8 cellular contexts compared by ENCODE assay signal in genomic region chr9:132507670-132508469, GRCh38.
DNase-seq lines count a peak whose midpoint lies in the region; ATAC-seq and TF ChIP-seq lines count a peak whose summit lies in the region.

No MANE protein-coding gene starts in this region.

- no peak overlapping the region for H2BK12ac ChIP-seq in trophoblast cell (ENCODE audit: low read length)

- no peak overlapping the region for H2AK5ac ChIP-seq in trophoblast cell (ENCODE audit: low read length)

- H3K23ac ChIP-seq in trophoblast cell (ENCODE audit: low read length) = no peak overlapping the region

- H3K36me3 ChIP-seq in Loucy (ENCODE audit: insufficient read depth, low read length) (no peaks in the 10 kb centered on the region), SJSA1 (no peaks in the 10 kb centered on the region), trophoblast cell (ENCODE audit: control insufficient read depth in 1 of 2, insufficient read depth in 2 of 2, low read length in 2 of 2) (no peaks in the 10 kb centered on the region), transverse colon (no peaks in the 10 kb centered on the region)

- H4K8ac ChIP-seq in trophoblast cell (ENCODE audit: low read depth, low read length) = no peak overlapping the region

- no peak overlapping the region for H2BK5ac ChIP-seq in trophoblast cell (ENCODE audit: low read depth, low read length, poor library complexity)

- H4K20me1 ChIP-seq in Loucy (ENCODE audit: insufficient read depth, low read length, poor library complexity, severe bottlenecking) = no peaks in the 10 kb centered on the region

- peak overlapping the region; percentile 31 for H3K4me2 ChIP-seq in Loucy (ENCODE audit: low read depth, low read length, poor library complexity, severe bottlenecking)
- H3K4me2 ChIP-seq in trophoblast cell (ENCODE audit: low read length) = no peak overlapping the region

- H3K4me1 ChIP-seq in Loucy (ENCODE audit: insufficient read depth, low read length, poor library complexity, severe bottlenecking) = peaks cover 10% of the 10 kb centered on the region
- no peaks in the 10 kb centered on the region for H3K4me1 ChIP-seq in SJSA1 (replicated peaks)
- H3K4me1 ChIP-seq in trophoblast cell (ENCODE audit: control insufficient read depth in 1 of 2, insufficient read depth in 2 of 2, low read length in 2 of 2) = no peaks in the 10 kb centered on the region
- no peaks in the 10 kb centered on the region for H3K4me1 ChIP-seq in transverse colon

- ATAC-seq in HG03521 (IDR thresholded peaks at IDR 0.05; ENCODE audit: unreplicated experiment) = no peak

- DNase-seq in DMS53 (lab: John Stamatoyannopoulos, UW) = peak; percentile 79
- DNase-seq in SJSA1 (ENCODE audit: low read depth in 1 of 2, low spot score in 2 of 2) = peak; percentile 31 to 65
- peak; percentile 17 to 54 (median 36) for DNase-seq in activated naive CD4-positive, alpha-beta T cell (lab: John Stamatoyannopoulos, UW)
- DNase-seq in glomerular endothelial cell (ENCODE audit: extremely low read depth, low read depth, low spot score) = peak; percentile 29
- DNase-seq in trophoblast cell = peak; percentile 23 to 76
- peak; percentile 68 for DNase-seq in transverse colon

- WGBS in trophoblast cell (ENCODE audit: extremely low coverage, insufficient coverage, insufficient read length) = no CpG with 5 or more reads among the region's 24 CpGs
- 45 to 60% methylated on average over 4 to 24 of the region's 24 CpGs for WGBS in transverse colon (ENCODE audit: low coverage in 1 of 2), 2 donors

- H3K9me3 ChIP-seq in Loucy (ENCODE audit: insufficient read depth, low read depth, low read length) (no peaks in the 10 kb centered on the region), SJSA1 (replicated peaks) (no peaks in the 10 kb centered on the region), trophoblast cell (ENCODE audit: insufficient read depth, low read depth, low read length) (no peaks in the 10 kb centered on the region), transverse colon (no peaks in the 10 kb centered on the region)

- no peaks in the 10 kb centered on the region for H3F3A ChIP-seq in Loucy (ENCODE audit: low read depth)

- in situ Hi-C loops in transverse colon (cut with MboI; ENCODE audit: low pct_ligation_motif_present in 1 of 4, low pct_unique_long_range_greater_than_20kb in 1 of 4, low sequenced_read_pairs in 3 of 4) = loop anchor here in 2 of 4 donors (5.0 kb wide), 2 partner anchors 69 to 289 kb away; no protein-coding TSS in a partner anchor

- no peak overlapping the region for H2BK120ac ChIP-seq in trophoblast cell (ENCODE audit: insufficient read depth, low read length, poor library complexity)

- TF ChIP-seq POLR2A in transverse colon (IDR thresholded peaks at IDR 0.05) = no peak

- H3K79me2 ChIP-seq in Loucy (ENCODE audit: insufficient read depth, low read length) (no peaks in the 10 kb centered on the region), trophoblast cell (ENCODE audit: control insufficient read depth, insufficient read depth, low read length, poor library complexity) (no peaks in the 10 kb centered on the region)

- H3K27ac ChIP-seq in SJSA1 (no peak overlapping the region), trophoblast cell (ENCODE audit: low read depth, low read length) (no peak overlapping the region), transverse colon (no peak overlapping the region)

- no peaks in the 10 kb centered on the region for H3K27me3 ChIP-seq in Loucy (ENCODE audit: insufficient read depth, low read length, poor library complexity, severe bottlenecking)
- H3K27me3 ChIP-seq in SJSA1 (replicated peaks) = peaks cover 21% of the 10 kb centered on the region
- H3K27me3 ChIP-seq in trophoblast cell (ENCODE audit: insufficient read depth, low read length) = no peaks in the 10 kb centered on the region
- peaks cover 41% of the 10 kb centered on the region for H3K27me3 ChIP-seq in transverse colon

- intact Hi-C loops in transverse colon (cut with DNase I; ENCODE audit: low total_unique reads) = loop anchor here (2.0 kb wide), 1 partner anchor 67 kb away; no protein-coding TSS in a partner anchor

- no peaks in the 10 kb centered on the region for H3K9me2 ChIP-seq in Loucy (replicated peaks; ENCODE audit: low read depth, low read length)

- no peak overlapping the region for H3K4me3 ChIP-seq in Loucy (ENCODE audit: low read length, poor library complexity, severe bottlenecking)
- no peak overlapping the region for H3K4me3 ChIP-seq in SJSA1
- H3K4me3 ChIP-seq in trophoblast cell (ENCODE audit: low read depth, low read length) = no peak overlapping the region
- H3K4me3 ChIP-seq in transverse colon = no peak overlapping the region

- H4K91ac ChIP-seq in trophoblast cell (ENCODE audit: low read depth, low read length) = no peak overlapping the region

- no peaks in the 10 kb centered on the region for H3K79me1 ChIP-seq in trophoblast cell (ENCODE audit: low read length)

- TF ChIP-seq EP300 in transverse colon (IDR thresholded peaks at IDR 0.05; ENCODE audit: low read depth) = no peak

- no peak overlapping the region for H3K4ac ChIP-seq in trophoblast cell (ENCODE audit: low read depth, low read length)

- H3K14ac ChIP-seq in trophoblast cell (ENCODE audit: low read length) = no peak overlapping the region

- H4K12ac ChIP-seq in trophoblast cell (ENCODE audit: low read depth, low read length) = no peak overlapping the region

- H3K9ac ChIP-seq in Loucy (ENCODE audit: low read depth, low read length, poor library complexity, severe bottlenecking) = no peak overlapping the region
- no peak overlapping the region for H3K9ac ChIP-seq in trophoblast cell (ENCODE audit: low read length)

- no peak overlapping the region for H3K18ac ChIP-seq in trophoblast cell (ENCODE audit: low read length)

- TF ChIP-seq CTCF in Loucy (conservative IDR thresholded peaks at IDR 0.05; ENCODE audit: low read length) = peak; percentile 88
- TF ChIP-seq CTCF in transverse colon (IDR thresholded peaks at IDR 0.05) = peak; percentile 77 to 82 (median 81)

- H2AFZ ChIP-seq in Loucy (ENCODE audit: low read length) (no peak overlapping the region), trophoblast cell (ENCODE audit: insufficient read depth, low read length, poor library complexity) (no peak overlapping the region)

Comparison
In these comparisons a context has a peak if more than half of its experiments do, and no peak if none do; other contexts are left out.
1. DNase-seq: peak in every context shown above with its lines; median percentile 79 in DMS53; 68 in transverse colon; 50 in trophoblast cell; 48 in SJSA1; 36 in activated naive CD4-positive, alpha-beta T cell; 29 in glomerular endothelial cell.